20 cellular contexts compared by ENCODE assay signal in the genomic region with DNA sequence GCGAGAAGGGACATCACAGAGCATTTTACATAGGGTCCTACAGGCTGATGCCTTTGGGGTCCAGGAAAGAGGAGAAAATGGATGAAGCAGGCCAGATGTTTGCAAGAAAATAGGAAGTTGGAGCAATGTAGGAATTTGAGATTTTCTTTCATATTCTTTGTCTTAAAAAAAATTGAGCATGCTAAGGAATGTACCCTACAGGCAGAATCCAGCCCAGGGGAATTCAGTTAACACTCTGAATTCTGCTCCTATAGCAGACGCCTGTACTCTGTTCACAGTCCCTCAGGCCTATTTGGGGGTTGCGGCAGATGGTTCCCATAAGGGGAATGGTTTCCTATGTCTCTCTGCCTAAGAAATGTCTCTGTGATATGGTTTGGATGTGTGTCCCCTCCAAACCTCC.
"Had no signal": no experiment of that assay in that cellular context is flagged by ENCODE, and none has a peak within 500 bp of the region (broad histone marks: within the 10 kb centered on the region; RNA-seq: fewer than 3 reads in every experiment).

No MANE protein-coding gene starts in this region.

- DNase-seq: dermis blood vessel endothelial cell; effector memory CD8-positive, alpha-beta T cell; erythroblast; kidney; natural killer cell; occipital lobe; transverse colon; upper lobe of right lung; uterus had no signal

- ATAC-seq: left lobe of liver; natural killer cell; sciatic nerve; stimulated activated memory B cell treated with anti-CD40 and anti-IgM and Interleukin-4, amounts not matched to agents 10 μg/mL and 1 μg/mL and 100 μg/mL, for 72 hours; upper lobe of right lung had no signal

- H3K27me3 ChIP-seq: hepatocyte, suprapubic skin, transverse colon, upper lobe of right lung, uterus had no signal

- H3K4me1 Mint-ChIP-seq: memory B cell; natural killer cell; stimulated activated memory B cell treated with anti-CD40 and anti-IgM and Interleukin-4, amounts not matched to agents 10 μg/mL and 1 μg/mL and 100 μg/mL, for 72 hours had no signal

- H3K27ac ChIP-seq: coronary artery, hepatocyte, parathyroid adenoma, suprapubic skin, transverse colon, upper lobe of right lung, uterus had no signal

- H3K27me3 Mint-ChIP-seq: memory B cell; stimulated activated memory B cell treated with anti-CD40 and anti-IgM and Interleukin-4, amounts not matched to agents 10 μg/mL and 1 μg/mL and 100 μg/mL, for 72 hours had no signal

- H3K4me3 Mint-ChIP-seq: effector memory CD8-positive, alpha-beta T cell; memory B cell; natural killer cell; stimulated activated memory B cell treated with anti-CD40 and anti-IgM and Interleukin-4, amounts not matched to agents 10 μg/mL and 1 μg/mL and 100 μg/mL, for 72 hours had no signal

- H3K36me3 Mint-ChIP-seq: memory B cell; natural killer cell; stimulated activated memory B cell treated with anti-CD40 and anti-IgM and Interleukin-4, amounts not matched to agents 10 μg/mL and 1 μg/mL and 100 μg/mL, for 72 hours had no signal

- H3K4me3 ChIP-seq: coronary artery, hepatocyte, lung, smooth muscle cell, suprapubic skin, transverse colon, upper lobe of right lung, uterus had no signal

- H3K9ac ChIP-seq: parathyroid adenoma had no signal

- H3K9me3 ChIP-seq: suprapubic skin, transverse colon, upper lobe of right lung, uterus had no signal

- H3K27ac Mint-ChIP-seq: effector memory CD8-positive, alpha-beta T cell; memory B cell; natural killer cell; progenitor cell of endocrine pancreas; stimulated activated memory B cell treated with anti-CD40 and anti-IgM and Interleukin-4, amounts not matched to agents 10 μg/mL and 1 μg/mL and 100 μg/mL, for 72 hours had no signal

- H3K36me3 ChIP-seq: suprapubic skin, transverse colon, upper lobe of right lung, uterus had no signal

- H3K4me1 ChIP-seq: parathyroid adenoma, suprapubic skin, transverse colon, upper lobe of right lung, uterus had no signal
